In genomic region chr2:237966565-237967462, GRCh38 we compare ENCODE assay signal across 1 cellular context.
TF ChIP-seq lines count a peak whose summit lies in the region.

TSS of gene UBE2F (plus strand) at chr2:237967014. CDS start at chr2:237973108, 6,094 bp downstream.

TF ChIP-seq in HEK293, 187 proteins besides CTCF, POLR2A, EP300 and RAD21 (continued from another document and continues in another):
- TF ChIP-seq PRDM1 (tag by site-specific recombination; IDR thresholded peaks at IDR 0.05), result no peak
- no peak for TF ChIP-seq ZBTB7A (tag by site-specific recombination; IDR thresholded peaks at IDR 0.05; ENCODE audit: low read depth)
- no peak for TF ChIP-seq BCL11A (tag by site-specific recombination; IDR thresholded peaks at IDR 0.05; ENCODE audit: low read depth)
- no peak for TF ChIP-seq ZSCAN4 (tag by site-specific recombination; IDR thresholded peaks at IDR 0.05)
- TF ChIP-seq ZNF670 (tag by site-specific recombination; IDR thresholded peaks at IDR 0.05; ENCODE audit: low read depth), result no peak
- no peak for TF ChIP-seq ZNF830 (tag by site-specific recombination; IDR thresholded peaks at IDR 0.05; ENCODE audit: low read depth)
- TF ChIP-seq SCRT2 (tag by site-specific recombination; IDR thresholded peaks at IDR 0.05), result no peak
- no peak for TF ChIP-seq ZNF426 (tag by site-specific recombination; IDR thresholded peaks at IDR 0.05)
- TF ChIP-seq ZSCAN16 (tag by site-specific recombination; IDR thresholded peaks at IDR 0.05), result no peak
- TF ChIP-seq ZNF660 (tag by site-specific recombination; IDR thresholded peaks at IDR 0.05), result peak; percentile 89
- TF ChIP-seq ZNF311 (tag by site-specific recombination; IDR thresholded peaks at IDR 0.05; ENCODE audit: borderline replicate concordance), result no peak
- peak; percentile 62; the same call in 1 of the 2 replicates for TF ChIP-seq YY1 (tag by site-specific recombination; IDR thresholded peaks at IDR 0.05)
- TF ChIP-seq FEZF1 (tag by site-specific recombination; IDR thresholded peaks at IDR 0.05), result no peak
- 0 out of 2 replicates have a peak, but pooled peaks have one; percentile 8 for TF ChIP-seq ZIC2 (tag by site-specific recombination; IDR thresholded peaks at IDR 0.05)
- TF ChIP-seq ZNF266 (tag by site-specific recombination; IDR thresholded peaks at IDR 0.05; ENCODE audit: low read depth), result no peak
- TF ChIP-seq ZBTB6 (tag by site-specific recombination; IDR thresholded peaks at IDR 0.05), result peak; percentile 38; the same call in 1 of the 2 replicates
- TF ChIP-seq ZNF248 (tag by site-specific recombination; IDR thresholded peaks at IDR 0.05), result no peak
- TF ChIP-seq ZNF155 (tag by site-specific recombination; IDR thresholded peaks at IDR 0.05), result no peak
- TF ChIP-seq ZNF521 (tag by site-specific recombination; IDR thresholded peaks at IDR 0.05), result no peak
- TF ChIP-seq ZNF510 (tag by site-specific recombination; IDR thresholded peaks at IDR 0.05; ENCODE audit: insufficient replicate concordance), result no peak
- TF ChIP-seq ZBTB17 (tag by site-specific recombination; IDR thresholded peaks at IDR 0.05), result peak; percentile 58; the same call in 1 of the 2 replicates
- no peak for TF ChIP-seq ZNF10 (tag by site-specific recombination; IDR thresholded peaks at IDR 0.05)
- no peak for TF ChIP-seq PRDM6 (tag by site-specific recombination; IDR thresholded peaks at IDR 0.05)
- TF ChIP-seq ZNF518A (tag by site-specific recombination; conservative IDR thresholded peaks at IDR 0.05; ENCODE audit: low read depth), result no peak
- TF ChIP-seq ZNF449 (tag by site-specific recombination; IDR thresholded peaks at IDR 0.05), result peak; percentile 81; the same call in 1 of the 2 replicates
- 0 out of 2 replicates have a peak, but pooled peaks have one; percentile 8 for TF ChIP-seq KLF1 (tag by site-specific recombination; IDR thresholded peaks at IDR 0.05)
- peak; percentile 88 for TF ChIP-seq SP2 (tag by site-specific recombination; IDR thresholded peaks at IDR 0.05)
- no peak for TF ChIP-seq SALL2 (tag by site-specific recombination; IDR thresholded peaks at IDR 0.05; ENCODE audit: borderline replicate concordance)
- no peak for TF ChIP-seq BCL6B (tag by site-specific recombination; IDR thresholded peaks at IDR 0.05)
- TF ChIP-seq ZXDB (tag by site-specific recombination; IDR thresholded peaks at IDR 0.05), result peak; percentile 51; the same call in 1 of the 2 replicates
- peak; percentile 57; the same call in 1 of the 2 replicates for TF ChIP-seq KLF9 (tag by site-specific recombination; IDR thresholded peaks at IDR 0.05; ENCODE audit: low read depth)
- no peak for TF ChIP-seq ZNF677 (tag by site-specific recombination; IDR thresholded peaks at IDR 0.05)
- TF ChIP-seq ZNF239 (tag by site-specific recombination; IDR thresholded peaks at IDR 0.05), result no peak
- TF ChIP-seq ZNF2 (tag by site-specific recombination; IDR thresholded peaks at IDR 0.05), result no peak
- 0 out of 2 replicates have a peak, but pooled peaks have one; percentile 53 for TF ChIP-seq SP7 (tag by site-specific recombination; IDR thresholded peaks at IDR 0.05)
- TF ChIP-seq ZNF221 (tag by site-specific recombination; IDR thresholded peaks at IDR 0.05; ENCODE audit: borderline replicate concordance), result no peak
- no peak for TF ChIP-seq ZNF544 (tag by site-specific recombination; IDR thresholded peaks at IDR 0.05)
- TF ChIP-seq ZNF280C (tag by site-specific recombination; IDR thresholded peaks at IDR 0.05), result no peak
- TF ChIP-seq GLIS1 (tag by site-specific recombination; IDR thresholded peaks at IDR 0.05), result no peak
- TF ChIP-seq RBAK (tag by site-specific recombination; IDR thresholded peaks at IDR 0.05), result no peak
- TF ChIP-seq ZNF639 (tag by site-specific recombination; IDR thresholded peaks at IDR 0.05), result 0 out of 2 replicates have a peak, but pooled peaks have one; percentile 35
- no peak for TF ChIP-seq ZSCAN18 (tag by site-specific recombination; IDR thresholded peaks at IDR 0.05)
- TF ChIP-seq ZBTB26 (tag by site-specific recombination; optimal IDR thresholded peaks at IDR 0.05), result peak; percentile 67
- TF ChIP-seq ZNF302 (tag by site-specific recombination; IDR thresholded peaks at IDR 0.05; ENCODE audit: low read depth), result no peak
- TF ChIP-seq HOXD13 (CRISPR knock-in tag; IDR thresholded peaks at IDR 0.05; ENCODE audit: borderline replicate concordance), result no peak
- no peak for TF ChIP-seq KLF7 (tag by site-specific recombination; IDR thresholded peaks at IDR 0.05; ENCODE audit: borderline replicate concordance)
- TF ChIP-seq ZFHX2 (tag by site-specific recombination; conservative IDR thresholded peaks at IDR 0.05), result no peak
- no peak for TF ChIP-seq ZNF558 (tag by site-specific recombination; IDR thresholded peaks at IDR 0.05)
